ENCODE assay signal across 8 cellular contexts in genomic region chr9:125126019-125126746, GRCh38.
DNase-seq lines count a peak whose midpoint lies in the region; ATAC-seq and TF ChIP-seq lines count a peak whose summit lies in the region.

No MANE protein-coding gene starts in this region.

- H3K27me3 Mint-ChIP-seq in nephron progenitor cell (ENCODE audit: low read depth, poor library complexity) = no peaks in the 10 kb centered on the region
- H3K27me3 Mint-ChIP-seq in stimulated activated naive CD8-positive, alpha-beta T cell treated with anti-CD3 and anti-CD28 coated beads, Interleukin-15, amount 100 ng/mL, for 72 hours = no peaks in the 10 kb centered on the region

- DNase-seq in GM10266 (ENCODE audit: extremely low spot score) (peak; percentile 72), NOMO-1 treated with DMSO at 0.1 percent for 48 hours (lab: John Stamatoyannopoulos, UW; ENCODE audit: unreplicated experiment) (peak; percentile 83), epithelial cell of prostate (ENCODE audit: low read depth, low spot score) (peak; percentile 89), nephron progenitor cell (no peak), NCI-H510A (lab: John Stamatoyannopoulos, UW) (no peak)
- DNase-seq in activated CD8-positive, alpha-beta memory T cell treated with anti-CD3 and anti-CD28 coated beads, Interleukin-2, amount 50 U/mL, for 48 hours = peak; percentile 84
- peak; percentile 68 to 79 for DNase-seq in stimulated activated naive CD8-positive, alpha-beta T cell treated with anti-CD3 and anti-CD28 coated beads, Interleukin-15, amount 100 ng/mL, for 72 hours

- no peak overlapping the region for H3K4me3 Mint-ChIP-seq in nephron progenitor cell
- peak overlapping the region; percentile 58 to 72 for H3K4me3 Mint-ChIP-seq in stimulated activated naive CD8-positive, alpha-beta T cell treated with anti-CD3 and anti-CD28 coated beads, Interleukin-15, amount 100 ng/mL, for 72 hours

- peak overlapping the region; percentile 99 for H3K27ac Mint-ChIP-seq in nephron progenitor cell
- H3K27ac Mint-ChIP-seq in stimulated activated naive CD8-positive, alpha-beta T cell treated with anti-CD3 and anti-CD28 coated beads, Interleukin-15, amount 100 ng/mL, for 72 hours = peak overlapping the region; percentile 61 to 98

- H3K9me3 Mint-ChIP-seq in nephron progenitor cell = no peaks in the 10 kb centered on the region
- no peaks in the 10 kb centered on the region for H3K9me3 Mint-ChIP-seq in stimulated activated naive CD8-positive, alpha-beta T cell treated with anti-CD3 and anti-CD28 coated beads, Interleukin-15, amount 100 ng/mL, for 72 hours

- H3K27ac ChIP-seq in epithelial cell of prostate = peak overlapping the region; percentile 14

- H3K4me1 Mint-ChIP-seq in nephron progenitor cell = peaks cover 15% of the 10 kb centered on the region
- peaks cover 32% of the 10 kb centered on the region for H3K4me1 Mint-ChIP-seq in stimulated activated naive CD8-positive, alpha-beta T cell treated with anti-CD3 and anti-CD28 coated beads, Interleukin-15, amount 100 ng/mL, for 72 hours

- TF ChIP-seq CTCF in GM10266 (IDR thresholded peaks at IDR 0.05; ENCODE audit: control insufficient read depth, insufficient read depth, low read depth, missing control alignments) = no peak
- no peak for TF ChIP-seq CTCF in nephron progenitor cell (IDR thresholded peaks at IDR 0.05)

- peak; percentile 88 for ATAC-seq in HG02642 (IDR thresholded peaks at IDR 0.05; ENCODE audit: poor library complexity, unreplicated experiment)
- ATAC-seq in stimulated activated naive CD8-positive, alpha-beta T cell treated with anti-CD3 and anti-CD28 coated beads, Interleukin-15, amount 100 ng/mL, for 72 hours = peak; percentile 100

- peaks cover 18% of the 10 kb centered on the region for H3K36me3 Mint-ChIP-seq in nephron progenitor cell (ENCODE audit: low read depth)

Comparison
In these comparisons a context has a peak if more than half of its experiments do, and no peak if none do; other contexts are left out.
1. DNase-seq: peak in GM10266 (single experiment), NOMO-1 treated with DMSO at 0.1 percent for 48 hours (single experiment), activated CD8-positive, alpha-beta memory T cell treated with anti-CD3 and anti-CD28 coated beads, Interleukin-2, amount 50 U/mL, for 48 hours (single experiment), epithelial cell of prostate (single experiment) and stimulated activated naive CD8-positive, alpha-beta T cell treated with anti-CD3 and anti-CD28 coated beads, Interleukin-15, amount 100 ng/mL, for 72 hours (2 of 2); none in nephron progenitor cell (single experiment) and NCI-H510A (single experiment).